In genomic region chr16:27972500-27972899, GRCh38 we compare ENCODE assay signal across 8 cellular contexts.
DNase-seq lines count a peak whose midpoint lies in the region; ATAC-seq and TF ChIP-seq lines count a peak whose summit lies in the region.

No MANE protein-coding gene starts in this region.

- H3K27me3 Mint-ChIP-seq in activated CD8-positive, alpha-beta memory T cell treated with anti-CD3 and anti-CD28 coated beads, Interleukin-2, amount 10 ng/mL, durations not matched to agents 7 days and 5 days: peaks cover 26% of the 10 kb centered on the region
- H3K27me3 Mint-ChIP-seq in progenitor cell of endocrine pancreas (peaks cover 35% of the 10 kb centered on the region), glutamatergic neuron (ENCODE audit: unreplicated experiment) (peaks cover 6% of the 10 kb centered on the region)

- no peak overlapping the region for H3K4me3 ChIP-seq in GM12875 (ENCODE audit: low read depth, low read length)

- H3K9me3 Mint-ChIP-seq in activated CD8-positive, alpha-beta memory T cell treated with anti-CD3 and anti-CD28 coated beads, Interleukin-2, amount 10 ng/mL, durations not matched to agents 7 days and 5 days (ENCODE audit: low read depth): no peaks in the 10 kb centered on the region
- no peaks in the 10 kb centered on the region for H3K9me3 Mint-ChIP-seq in progenitor cell of endocrine pancreas (ENCODE audit: low read depth)
- H3K9me3 Mint-ChIP-seq in glutamatergic neuron (ENCODE audit: unreplicated experiment): peaks cover 7% of the 10 kb centered on the region

- H3K36me3 Mint-ChIP-seq in activated CD8-positive, alpha-beta memory T cell treated with anti-CD3 and anti-CD28 coated beads, Interleukin-2, amount 10 ng/mL, durations not matched to agents 7 days and 5 days: no peaks in the 10 kb centered on the region
- H3K36me3 Mint-ChIP-seq in progenitor cell of endocrine pancreas (ENCODE audit: insufficient read depth) (no peaks in the 10 kb centered on the region), glutamatergic neuron (ENCODE audit: unreplicated experiment) (peaks cover 10% of the 10 kb centered on the region)

- peak; percentile 24 for DNase-seq in AG08396 (ENCODE audit: low spot score)
- peak; percentile 46 for DNase-seq in NCI-H2171 (lab: John Stamatoyannopoulos, UW)
- DNase-seq in activated CD8-positive, alpha-beta memory T cell treated with anti-CD3 and anti-CD28 coated beads, Interleukin-2, amount 10 ng/mL, durations not matched to agents 7 days and 5 days: peak; percentile 74
- DNase-seq in fibroblast of the conjunctiva (ENCODE audit: low read depth): peak; percentile 5
- DNase-seq in progenitor cell of endocrine pancreas (ENCODE audit: low spot score, unreplicated experiment): no peak
- no peak for DNase-seq in glutamatergic neuron

- H3K4me3 Mint-ChIP-seq in activated CD8-positive, alpha-beta memory T cell treated with anti-CD3 and anti-CD28 coated beads, Interleukin-2, amount 10 ng/mL, durations not matched to agents 7 days and 5 days: no peak overlapping the region
- H3K4me3 Mint-ChIP-seq in progenitor cell of endocrine pancreas (ENCODE audit: low read depth): no peak overlapping the region
- H3K4me3 Mint-ChIP-seq in glutamatergic neuron (ENCODE audit: unreplicated experiment): no peak overlapping the region

- peak; percentile 63; the same call in 1 of the 2 replicates for TF ChIP-seq CTCF in GM12875 (IDR thresholded peaks at IDR 0.05; ENCODE audit: borderline replicate concordance, insufficient read depth, low read depth, low read length)
- TF ChIP-seq CTCF in progenitor cell of endocrine pancreas (IDR thresholded peaks at IDR 0.05; ENCODE audit: unreplicated experiment): peak; percentile 58
- TF ChIP-seq CTCF in glutamatergic neuron (IDR thresholded peaks at IDR 0.05; ENCODE audit: partially characterized antibody, unreplicated experiment): no peak

- H3K27ac Mint-ChIP-seq in activated CD8-positive, alpha-beta memory T cell treated with anti-CD3 and anti-CD28 coated beads, Interleukin-2, amount 10 ng/mL, durations not matched to agents 7 days and 5 days: no peak overlapping the region
- H3K27ac Mint-ChIP-seq in progenitor cell of endocrine pancreas (no peak overlapping the region), glutamatergic neuron (ENCODE audit: unreplicated experiment) (no peak overlapping the region)

- CTCF ChIA-PET in activated CD8-positive, alpha-beta memory T cell treated with anti-CD3 and anti-CD28 coated beads, Interleukin-2, amount 10 ng/mL, durations not matched to agents 7 days and 5 days (lab: Charles Lee): interaction anchor here (0.6 to 4.2 kb wide), 22 partner anchors 9 to 312 kb away, joined by 3 to 119 read pairs (median 3); partner anchors contain the start of gene GSG1L

- peak; percentile 93 for ATAC-seq in activated CD8-positive, alpha-beta memory T cell treated with anti-CD3 and anti-CD28 coated beads, Interleukin-2, amount 10 ng/mL, durations not matched to agents 7 days and 5 days
- no peak for ATAC-seq in HG02588 (IDR thresholded peaks at IDR 0.05; ENCODE audit: unreplicated experiment)

- H3K4me1 Mint-ChIP-seq in activated CD8-positive, alpha-beta memory T cell treated with anti-CD3 and anti-CD28 coated beads, Interleukin-2, amount 10 ng/mL, durations not matched to agents 7 days and 5 days: peaks cover 4% of the 10 kb centered on the region
- H3K4me1 Mint-ChIP-seq in progenitor cell of endocrine pancreas (ENCODE audit: low read depth) (no peaks in the 10 kb centered on the region), glutamatergic neuron (ENCODE audit: low read depth, unreplicated experiment) (no peaks in the 10 kb centered on the region)

Comparison
In these comparisons a context has a peak if more than half of its experiments do, and no peak if none do; other contexts are left out.
1. DNase-seq: peak in AG08396 (single experiment), NCI-H2171 (single experiment), activated CD8-positive, alpha-beta memory T cell treated with anti-CD3 and anti-CD28 coated beads, Interleukin-2, amount 10 ng/mL, durations not matched to agents 7 days and 5 days (single experiment) and fibroblast of the conjunctiva (single experiment); none in progenitor cell of endocrine pancreas (single experiment) and glutamatergic neuron (single experiment).